ENCODE assay signal across 16 cellular contexts in genomic region chr1:22217811-22218460, GRCh38.
"Had no signal": no experiment of that assay in that cellular context is flagged by ENCODE, and none has a peak within 500 bp of the region (broad histone marks: within the 10 kb centered on the region; RNA-seq: fewer than 3 reads in every experiment).

No MANE protein-coding gene starts in this region.

- H3K9me3 Mint-ChIP-seq: activated CD4-positive, alpha-beta memory T cell treated with anti-CD3 and anti-CD28 coated beads for 36 hours; activated naive CD4-positive, alpha-beta T cell treated with anti-CD3 and anti-CD28 coated beads, Interleukin-2, amount 10 ng/mL, durations not matched to agents 7 days and 5 days; activated T-cell treated with anti-CD3 and anti-CD28 coated beads, Interleukin-2, amount 50 U/mL, for 24 hours; memory B cell; natural killer cell treated with Interleukin-12 subunit alpha and Interleukin-12 subunit beta and Interleukin-15 and Interleukin-18, amount 100 ng/mL, for 72 hours; stimulated activated effector memory CD8-positive, alpha-beta T cell treated with anti-CD3 and anti-CD28 coated beads, Interleukin-12 subunit alpha, Interleukin-12 subunit beta, amount 100 ng/mL, for 72 hours had no signal

- H3K27ac Mint-ChIP-seq: activated CD4-positive, alpha-beta memory T cell treated with anti-CD3 and anti-CD28 coated beads for 36 hours; activated CD4-positive, alpha-beta T cell treated with anti-CD3 and anti-CD28 coated beads for 36 hours; activated naive CD4-positive, alpha-beta T cell treated with anti-CD3 and anti-CD28 coated beads, Interleukin-2, amount 10 ng/mL, durations not matched to agents 7 days and 5 days; activated T-cell treated with anti-CD3 and anti-CD28 coated beads, Interleukin-2, amount 50 U/mL, for 24 hours; memory B cell; natural killer cell treated with Interleukin-12 subunit alpha and Interleukin-12 subunit beta and Interleukin-15 and Interleukin-18, amount 100 ng/mL, for 72 hours; stimulated activated effector memory CD8-positive, alpha-beta T cell treated with anti-CD3 and anti-CD28 coated beads, Interleukin-12 subunit alpha, Interleukin-12 subunit beta, amount 100 ng/mL, for 72 hours; T-helper 17 cell had no signal

- H3K4me1 Mint-ChIP-seq: activated CD4-positive, alpha-beta T cell treated with anti-CD3 and anti-CD28 coated beads for 36 hours; activated naive CD4-positive, alpha-beta T cell treated with anti-CD3 and anti-CD28 coated beads, Interleukin-2, amount 10 ng/mL, durations not matched to agents 7 days and 5 days; memory B cell; stimulated activated effector memory CD8-positive, alpha-beta T cell treated with anti-CD3 and anti-CD28 coated beads, Interleukin-12 subunit alpha, Interleukin-12 subunit beta, amount 100 ng/mL, for 72 hours had no signal

- DNase-seq: activated CD4-positive, alpha-beta memory T cell treated with anti-CD3 and anti-CD28 coated beads for 36 hours; activated CD4-positive, alpha-beta T cell treated with anti-CD3 and anti-CD28 coated beads for 36 hours; activated naive CD4-positive, alpha-beta T cell treated with anti-CD3 and anti-CD28 coated beads, Interleukin-2, amount 10 ng/mL, durations not matched to agents 7 days and 5 days; activated T-cell treated with anti-CD3 and anti-CD28 coated beads, Interleukin-2, amount 50 U/mL, for 24 hours; dermis blood vessel endothelial cell; erythroblast; occipital lobe; right cardiac atrium; T-helper 17 cell; thyroid gland; uterus had no signal

- H3K4me3 Mint-ChIP-seq: activated CD4-positive, alpha-beta memory T cell treated with anti-CD3 and anti-CD28 coated beads for 36 hours; activated CD4-positive, alpha-beta T cell treated with anti-CD3 and anti-CD28 coated beads for 36 hours; activated naive CD4-positive, alpha-beta T cell treated with anti-CD3 and anti-CD28 coated beads, Interleukin-2, amount 10 ng/mL, durations not matched to agents 7 days and 5 days; activated T-cell treated with anti-CD3 and anti-CD28 coated beads, Interleukin-2, amount 50 U/mL, for 24 hours; memory B cell; natural killer cell treated with Interleukin-12 subunit alpha and Interleukin-12 subunit beta and Interleukin-15 and Interleukin-18, amount 100 ng/mL, for 72 hours; stimulated activated effector memory CD8-positive, alpha-beta T cell treated with anti-CD3 and anti-CD28 coated beads, Interleukin-12 subunit alpha, Interleukin-12 subunit beta, amount 100 ng/mL, for 72 hours; T-helper 17 cell had no signal

- ATAC-seq: activated CD4-positive, alpha-beta T cell treated with anti-CD3 and anti-CD28 coated beads for 36 hours; gastroesophageal sphincter; left lung; right cardiac atrium; stimulated activated effector memory CD8-positive, alpha-beta T cell treated with anti-CD3 and anti-CD28 coated beads, Interleukin-12 subunit alpha, Interleukin-12 subunit beta, amount 100 ng/mL, for 72 hours; T-helper 17 cell had no signal

- H3K36me3 Mint-ChIP-seq: activated CD4-positive, alpha-beta memory T cell treated with anti-CD3 and anti-CD28 coated beads for 36 hours; activated naive CD4-positive, alpha-beta T cell treated with anti-CD3 and anti-CD28 coated beads, Interleukin-2, amount 10 ng/mL, durations not matched to agents 7 days and 5 days; memory B cell; natural killer cell treated with Interleukin-12 subunit alpha and Interleukin-12 subunit beta and Interleukin-15 and Interleukin-18, amount 100 ng/mL, for 72 hours; stimulated activated effector memory CD8-positive, alpha-beta T cell treated with anti-CD3 and anti-CD28 coated beads, Interleukin-12 subunit alpha, Interleukin-12 subunit beta, amount 100 ng/mL, for 72 hours had no signal
